Comparison of ENCODE assay signal across 1 cellular context in genomic region chr1:94323311-94324167, GRCh38.
TF ChIP-seq lines count a peak whose summit lies in the region.

No MANE protein-coding gene starts in this region.

TF ChIP-seq in IMR-90, 13 proteins besides CTCF, POLR2A, EP300 and RAD21 (continued from another document):
- no peak for TF ChIP-seq USF2 (IDR thresholded peaks at IDR 0.05; ENCODE audit: low read depth, low read length)
- no peak for TF ChIP-seq ELK1 (IDR thresholded peaks at IDR 0.05; ENCODE audit: borderline replicate concordance, low read depth, low read length)
